In genomic region chr11:55707029-55707428, GRCh38 we compare ENCODE assay signal across 1 cellular context.
TF ChIP-seq lines count a peak whose summit lies in the region.

No MANE protein-coding gene starts in this region.

TF ChIP-seq in WTC11, 78 proteins besides CTCF, POLR2A, EP300 and RAD21 (continued from another document):
- TF ChIP-seq, protein P1, sequence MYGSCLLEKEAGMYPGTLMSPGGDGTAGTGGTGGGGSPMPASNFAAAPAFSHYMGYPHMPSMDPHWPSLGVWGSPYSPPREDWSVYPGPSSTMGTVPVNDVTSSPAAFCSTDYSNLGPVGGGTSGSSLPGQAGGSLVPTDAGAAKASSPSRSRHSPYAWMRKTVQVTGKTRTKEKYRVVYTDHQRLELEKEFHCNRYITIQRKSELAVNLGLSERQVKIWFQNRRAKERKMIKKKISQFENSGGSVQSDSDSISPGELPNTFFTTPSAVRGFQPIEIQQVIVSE (CRISPR knock-in tag; IDR thresholded peaks at IDR 0.05; ENCODE audit: borderline replicate concordance) = no peak
- TF ChIP-seq SP1 (CRISPR knock-in tag; conservative IDR thresholded peaks at IDR 0.05) (no peak), RELA (CRISPR knock-in tag; IDR thresholded peaks at IDR 0.05; ENCODE audit: borderline replicate concordance) (no peak), ZNF138 (CRISPR knock-in tag; conservative IDR thresholded peaks at IDR 0.05) (no peak)
- TF ChIP-seq, protein P2, sequence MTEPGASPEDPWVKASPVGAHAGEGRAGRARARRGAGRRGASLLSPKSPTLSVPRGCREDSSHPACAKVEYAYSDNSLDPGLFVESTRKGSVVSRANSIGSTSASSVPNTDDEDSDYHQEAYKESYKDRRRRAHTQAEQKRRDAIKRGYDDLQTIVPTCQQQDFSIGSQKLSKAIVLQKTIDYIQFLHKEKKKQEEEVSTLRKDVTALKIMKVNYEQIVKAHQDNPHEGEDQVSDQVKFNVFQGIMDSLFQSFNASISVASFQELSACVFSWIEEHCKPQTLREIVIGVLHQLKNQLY (CRISPR knock-in tag; IDR thresholded peaks at IDR 0.05) = no peak
